1 cellular context compared by ENCODE assay signal in the genomic region with DNA sequence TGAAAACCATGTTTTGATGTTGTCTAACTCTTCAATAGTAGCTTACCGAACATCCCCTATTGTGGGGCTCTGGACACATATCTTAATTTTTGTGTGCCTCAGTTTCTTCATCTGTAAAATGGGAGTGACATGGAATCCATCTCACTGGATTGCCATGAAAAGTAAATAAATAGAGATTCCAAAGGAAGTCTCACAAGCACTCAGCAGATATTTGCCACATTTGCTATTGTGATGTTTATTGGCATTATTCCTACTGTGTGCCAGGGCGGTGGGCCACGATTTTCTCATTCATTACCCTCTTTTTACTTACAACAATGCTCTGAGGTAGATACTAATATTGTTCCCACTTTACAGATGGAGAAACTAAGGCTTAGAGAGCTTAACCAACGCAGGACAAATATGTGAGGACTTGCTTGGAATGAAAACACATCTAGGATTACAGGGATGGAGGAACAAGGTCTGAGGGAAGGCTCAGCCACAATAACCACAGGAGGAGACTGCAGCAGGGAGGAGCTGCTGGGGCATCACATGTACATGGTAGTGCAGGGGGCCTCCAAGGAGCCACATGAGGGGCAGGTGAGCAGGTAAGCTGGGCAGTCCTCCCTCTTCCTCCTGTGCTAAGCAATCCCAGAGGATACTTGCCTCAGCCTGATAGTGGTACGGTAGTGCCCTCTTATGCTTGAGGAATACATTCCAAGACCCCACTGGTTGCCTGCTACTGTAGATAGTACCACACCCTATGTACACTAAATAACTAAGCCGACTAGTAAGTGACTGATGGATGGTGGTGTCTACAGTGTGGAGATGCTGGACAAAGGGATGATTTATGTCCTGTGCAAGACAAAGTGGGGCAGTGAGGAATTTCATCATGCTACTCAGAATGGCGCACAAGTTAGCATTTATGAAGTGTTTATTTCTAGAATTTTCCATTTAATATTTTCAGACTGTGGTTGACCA.
A peak's percentile ranks its signal among the peaks of the same experiment; 100 is the strongest.
TF ChIP-seq lines count a peak whose summit lies in the region.

No MANE protein-coding gene starts in this region.

TF ChIP-seq in K562, 482 proteins besides CTCF, POLR2A, EP300 and RAD21 (continued from another document):
- TF ChIP-seq DIDO1 (tag; IDR thresholded peaks at IDR 0.05; ENCODE audit: low read depth) (no peak), KAT7 (CRISPR knock-in tag; IDR thresholded peaks at IDR 0.05; ENCODE audit: borderline replicate concordance) (no peak), FIP1L1 (IDR thresholded peaks at IDR 0.05; ENCODE audit: low read depth, low read length, poor library complexity, severe bottlenecking) (no peak), MAFF (IDR thresholded peaks at IDR 0.05; ENCODE audit: low read length) (no peak), U2AF1 (optimal IDR thresholded peaks at IDR 0.05; ENCODE audit: low read depth, low read length) (no peak), ZSCAN32 (CRISPR knock-in tag; IDR thresholded peaks at IDR 0.05) (no peak), SIN3A (IDR thresholded peaks at IDR 0.05; ENCODE audit: borderline replicate concordance in 2 of 2, control insufficient read depth in 1 of 2, low read depth in 2 of 2, low read length in 2 of 2) (no peak), ZNF785 (CRISPR knock-in tag; IDR thresholded peaks at IDR 0.05) (no peak), NFRKB (IDR thresholded peaks at IDR 0.05; ENCODE audit: low read depth) (no peak), ZNF707 (CRISPR knock-in tag; conservative IDR thresholded peaks at IDR 0.05) (no peak), ZNF23 (CRISPR knock-in tag; IDR thresholded peaks at IDR 0.05) (no peak), U2AF2 (optimal IDR thresholded peaks at IDR 0.05; ENCODE audit: low read depth, low read length) (no peak), POLR2AphosphoS2 (IDR thresholded peaks at IDR 0.05; ENCODE audit: low read length) (no peak), FOXJ3 (CRISPR knock-in tag; IDR thresholded peaks at IDR 0.05) (no peak), DNMT1 (IDR thresholded peaks at IDR 0.05) (no peak), KLF13 (tag; IDR thresholded peaks at IDR 0.05; ENCODE audit: borderline replicate concordance, low read depth) (no peak), SMARCA5 (IDR thresholded peaks at IDR 0.05) (peak; percentile 37; the same call in 1 of the 2 replicates), EHMT2 (IDR thresholded peaks at IDR 0.05) (no peak), ZZZ3 (IDR thresholded peaks at IDR 0.05) (no peak), PHB2 (IDR thresholded peaks at IDR 0.05; ENCODE audit: low read depth) (no peak), TEAD1 (CRISPR knock-in tag; IDR thresholded peaks at IDR 0.05) (no peak), ZNF830 (CRISPR knock-in tag; IDR thresholded peaks at IDR 0.05) (no peak), LCOR (CRISPR knock-in tag; IDR thresholded peaks at IDR 0.05) (no peak), HLTF (IDR thresholded peaks at IDR 0.05) (no peak)
- TF ChIP-seq, protein P1, sequence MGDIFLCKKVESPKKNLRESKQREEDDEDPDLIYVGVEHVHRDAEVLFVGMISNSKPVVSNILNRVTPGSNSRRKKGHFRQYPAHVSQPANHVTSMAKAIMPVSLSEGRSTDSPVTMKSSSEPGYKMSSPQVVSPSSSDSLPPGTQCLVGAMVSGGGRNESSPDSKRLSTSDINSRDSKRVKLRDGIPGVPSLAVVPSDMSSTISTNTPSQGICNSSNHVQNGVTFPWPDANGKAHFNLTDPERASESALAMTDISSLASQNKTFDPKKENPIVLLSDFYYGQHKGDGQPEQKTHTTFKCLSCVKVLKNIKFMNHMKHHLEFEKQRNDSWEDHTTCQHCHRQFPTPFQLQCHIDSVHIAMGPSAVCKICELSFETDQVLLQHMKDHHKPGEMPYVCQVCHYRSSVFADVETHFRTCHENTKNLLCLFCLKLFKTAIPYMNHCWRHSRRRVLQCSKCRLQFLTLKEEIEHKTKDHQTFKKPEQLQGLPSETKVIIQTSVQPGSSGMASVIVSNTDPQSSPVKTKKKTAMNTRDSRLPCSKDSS (IDR thresholded peaks at IDR 0.05; ENCODE audit: low read depth, partially characterized antibody) = no peak
- TF ChIP-seq, protein P2, sequence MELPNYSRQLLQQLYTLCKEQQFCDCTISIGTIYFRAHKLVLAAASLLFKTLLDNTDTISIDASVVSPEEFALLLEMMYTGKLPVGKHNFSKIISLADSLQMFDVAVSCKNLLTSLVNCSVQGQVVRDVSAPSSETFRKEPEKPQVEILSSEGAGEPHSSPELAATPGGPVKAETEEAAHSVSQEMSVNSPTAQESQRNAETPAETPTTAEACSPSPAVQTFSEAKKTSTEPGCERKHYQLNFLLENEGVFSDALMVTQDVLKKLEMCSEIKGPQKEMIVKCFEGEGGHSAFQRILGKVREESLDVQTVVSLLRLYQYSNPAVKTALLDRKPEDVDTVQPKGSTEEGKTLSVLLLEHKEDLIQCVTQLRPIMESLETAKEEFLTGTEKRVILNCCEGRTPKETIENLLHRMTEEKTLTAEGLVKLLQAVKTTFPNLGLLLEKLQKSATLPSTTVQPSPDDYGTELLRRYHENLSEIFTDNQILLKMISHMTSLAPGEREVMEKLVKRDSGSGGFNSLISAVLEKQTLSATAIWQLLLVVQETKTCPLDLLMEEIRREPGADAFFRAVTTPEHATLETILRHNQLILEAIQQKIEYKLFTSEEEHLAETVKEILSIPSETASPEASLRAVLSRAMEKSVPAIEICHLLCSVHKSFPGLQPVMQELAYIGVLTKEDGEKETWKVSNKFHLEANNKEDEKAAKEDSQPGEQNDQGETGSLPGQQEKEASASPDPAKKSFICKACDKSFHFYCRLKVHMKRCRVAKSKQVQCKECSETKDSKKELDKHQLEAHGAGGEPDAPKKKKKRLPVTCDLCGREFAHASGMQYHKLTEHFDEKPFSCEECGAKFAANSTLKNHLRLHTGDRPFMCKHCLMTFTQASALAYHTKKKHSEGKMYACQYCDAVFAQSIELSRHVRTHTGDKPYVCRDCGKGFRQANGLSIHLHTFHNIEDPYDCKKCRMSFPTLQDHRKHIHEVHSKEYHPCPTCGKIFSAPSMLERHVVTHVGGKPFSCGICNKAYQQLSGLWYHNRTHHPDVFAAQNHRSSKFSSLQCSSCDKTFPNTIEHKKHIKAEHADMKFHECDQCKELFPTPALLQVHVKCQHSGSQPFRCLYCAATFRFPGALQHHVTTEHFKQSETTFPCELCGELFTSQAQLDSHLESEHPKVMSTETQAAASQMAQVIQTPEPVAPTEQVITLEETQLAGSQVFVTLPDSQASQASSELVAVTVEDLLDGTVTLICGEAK (IDR thresholded peaks at IDR 0.05) = no peak
- TF ChIP-seq, protein P2 (CRISPR knock-in tag; IDR thresholded peaks at IDR 0.05) = no peak
- TF ChIP-seq, protein P3, sequence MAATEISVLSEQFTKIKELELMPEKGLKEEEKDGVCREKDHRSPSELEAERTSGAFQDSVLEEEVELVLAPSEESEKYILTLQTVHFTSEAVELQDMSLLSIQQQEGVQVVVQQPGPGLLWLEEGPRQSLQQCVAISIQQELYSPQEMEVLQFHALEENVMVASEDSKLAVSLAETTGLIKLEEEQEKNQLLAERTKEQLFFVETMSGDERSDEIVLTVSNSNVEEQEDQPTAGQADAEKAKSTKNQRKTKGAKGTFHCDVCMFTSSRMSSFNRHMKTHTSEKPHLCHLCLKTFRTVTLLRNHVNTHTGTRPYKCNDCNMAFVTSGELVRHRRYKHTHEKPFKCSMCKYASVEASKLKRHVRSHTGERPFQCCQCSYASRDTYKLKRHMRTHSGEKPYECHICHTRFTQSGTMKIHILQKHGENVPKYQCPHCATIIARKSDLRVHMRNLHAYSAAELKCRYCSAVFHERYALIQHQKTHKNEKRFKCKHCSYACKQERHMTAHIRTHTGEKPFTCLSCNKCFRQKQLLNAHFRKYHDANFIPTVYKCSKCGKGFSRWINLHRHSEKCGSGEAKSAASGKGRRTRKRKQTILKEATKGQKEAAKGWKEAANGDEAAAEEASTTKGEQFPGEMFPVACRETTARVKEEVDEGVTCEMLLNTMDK (IDR thresholded peaks at IDR 0.05; ENCODE audit: borderline replicate concordance, insufficient read depth, low read depth, low read length, poor library complexity, severe bottlenecking) = no peak
- TF ChIP-seq, protein P4, sequence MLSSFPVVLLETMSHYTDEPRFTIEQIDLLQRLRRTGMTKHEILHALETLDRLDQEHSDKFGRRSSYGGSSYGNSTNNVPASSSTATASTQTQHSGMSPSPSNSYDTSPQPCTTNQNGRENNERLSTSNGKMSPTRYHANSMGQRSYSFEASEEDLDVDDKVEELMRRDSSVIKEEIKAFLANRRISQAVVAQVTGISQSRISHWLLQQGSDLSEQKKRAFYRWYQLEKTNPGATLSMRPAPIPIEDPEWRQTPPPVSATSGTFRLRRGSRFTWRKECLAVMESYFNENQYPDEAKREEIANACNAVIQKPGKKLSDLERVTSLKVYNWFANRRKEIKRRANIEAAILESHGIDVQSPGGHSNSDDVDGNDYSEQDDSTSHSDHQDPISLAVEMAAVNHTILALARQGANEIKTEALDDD (IDR thresholded peaks at IDR 0.05) = peak; percentile 92
- TF ChIP-seq, protein P5, sequence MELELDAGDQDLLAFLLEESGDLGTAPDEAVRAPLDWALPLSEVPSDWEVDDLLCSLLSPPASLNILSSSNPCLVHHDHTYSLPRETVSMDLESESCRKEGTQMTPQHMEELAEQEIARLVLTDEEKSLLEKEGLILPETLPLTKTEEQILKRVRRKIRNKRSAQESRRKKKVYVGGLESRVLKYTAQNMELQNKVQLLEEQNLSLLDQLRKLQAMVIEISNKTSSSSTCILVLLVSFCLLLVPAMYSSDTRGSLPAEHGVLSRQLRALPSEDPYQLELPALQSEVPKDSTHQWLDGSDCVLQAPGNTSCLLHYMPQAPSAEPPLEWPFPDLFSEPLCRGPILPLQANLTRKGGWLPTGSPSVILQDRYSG (tag; conservative IDR thresholded peaks at IDR 0.05; ENCODE audit: low read depth) = no peak
- TF ChIP-seq, protein P6, sequence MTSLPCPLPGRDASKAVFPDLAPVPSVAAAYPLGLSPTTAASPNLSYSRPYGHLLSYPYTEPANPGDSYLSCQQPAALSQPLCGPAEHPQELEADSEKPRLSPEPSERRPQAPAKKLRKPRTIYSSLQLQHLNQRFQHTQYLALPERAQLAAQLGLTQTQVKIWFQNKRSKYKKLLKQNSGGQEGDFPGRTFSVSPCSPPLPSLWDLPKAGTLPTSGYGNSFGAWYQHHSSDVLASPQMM (CRISPR knock-in tag; IDR thresholded peaks at IDR 0.05) = no peak
- TF ChIP-seq, protein P7, sequence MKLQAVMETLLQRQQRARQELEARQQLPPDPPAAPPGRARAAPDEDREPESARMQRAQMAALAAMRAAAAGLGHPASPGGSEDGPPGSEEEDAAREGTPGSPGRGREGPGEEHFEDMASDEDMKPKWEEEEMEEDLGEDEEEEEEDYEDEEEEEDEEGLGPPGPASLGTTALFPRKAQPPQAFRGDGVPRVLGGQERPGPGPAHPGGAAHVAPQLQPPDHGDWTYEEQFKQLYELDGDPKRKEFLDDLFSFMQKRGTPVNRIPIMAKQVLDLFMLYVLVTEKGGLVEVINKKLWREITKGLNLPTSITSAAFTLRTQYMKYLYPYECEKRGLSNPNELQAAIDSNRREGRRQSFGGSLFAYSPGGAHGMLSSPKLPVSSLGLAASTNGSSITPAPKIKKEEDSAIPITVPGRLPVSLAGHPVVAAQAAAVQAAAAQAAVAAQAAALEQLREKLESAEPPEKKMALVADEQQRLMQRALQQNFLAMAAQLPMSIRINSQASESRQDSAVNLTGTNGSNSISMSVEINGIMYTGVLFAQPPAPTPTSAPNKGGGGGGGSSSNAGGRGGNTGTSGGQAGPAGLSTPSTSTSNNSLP (IDR thresholded peaks at IDR 0.05; ENCODE audit: borderline replicate concordance, low read depth, low read length) = no peak
- TF ChIP-seq, protein P8, sequence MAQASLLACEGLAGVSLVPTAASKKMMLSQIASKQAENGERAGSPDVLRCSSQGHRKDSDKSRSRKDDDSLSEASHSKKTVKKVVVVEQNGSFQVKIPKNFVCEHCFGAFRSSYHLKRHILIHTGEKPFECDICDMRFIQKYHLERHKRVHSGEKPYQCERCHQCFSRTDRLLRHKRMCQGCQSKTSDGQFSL (CRISPR knock-in tag; IDR thresholded peaks at IDR 0.05) = no peak
- TF ChIP-seq, protein P8 (tag; IDR thresholded peaks at IDR 0.05) = no peak
